Comparison of ENCODE assay signal across 10 cellular contexts in genomic region chr21:42746593-42747266, GRCh38.
A peak's percentile ranks its signal among the peaks of the same experiment; 100 is the strongest.
DNase-seq lines count a peak whose midpoint lies in the region; ATAC-seq, FAIRE-seq and TF ChIP-seq lines count a peak whose summit lies in the region.
"Had no signal": no experiment of that assay in that cellular context is flagged by ENCODE, and none has a peak within 500 bp of the region (broad histone marks: within the 10 kb centered on the region; RNA-seq: fewer than 3 reads in every experiment).

No MANE protein-coding gene starts in this region.

- peak overlapping the region; percentile 12 for H3K4me3 ChIP-seq in CD8-positive, alpha-beta T cell (ENCODE audit: low read depth, low read length)
- H3K4me3 ChIP-seq in coronary artery (peak overlapping the region; percentile 10), brain microvascular endothelial cell (ENCODE audit: low read depth, low read length) (no peak overlapping the region)
- H3K4me3 ChIP-seq: SJSA1 had no signal

- H3K9me3 Mint-ChIP-seq in CD8-positive, alpha-beta T cell, result no peaks in the 10 kb centered on the region

- H3K27ac ChIP-seq in CD8-positive, alpha-beta T cell (ENCODE audit: low read depth, low read length), result peak overlapping the region; percentile 63
- H3K27ac ChIP-seq in coronary artery, result peak overlapping the region in 1 of 2 donors; percentile 71
- H3K27ac ChIP-seq in brain microvascular endothelial cell, result no peak overlapping the region
- H3K27ac ChIP-seq: C4-2B, SJSA1 had no signal

- peak overlapping the region; percentile 97 for H3K27ac Mint-ChIP-seq in CD8-positive, alpha-beta T cell

- peaks cover 33% of the 10 kb centered on the region for H3K4me1 Mint-ChIP-seq in CD8-positive, alpha-beta T cell (ENCODE audit: low read depth)

- H3K36me3 ChIP-seq in CD8-positive, alpha-beta T cell (ENCODE audit: insufficient read depth, low read length), result no peaks in the 10 kb centered on the region
- H3K36me3 ChIP-seq in brain microvascular endothelial cell (replicated peaks), result no peaks in the 10 kb centered on the region
- H3K36me3 ChIP-seq: SJSA1 had no signal

- no peak for FAIRE-seq in urothelium cell line (lab: Jason Lieb, UNC)

- CTCF ChIA-PET in CD8-positive, alpha-beta T cell (lab: Charles Lee), result interaction anchor here (0.6 to 3.1 kb wide), 8 partner anchors 8 to 94 kb away, joined by 3 to 19 read pairs (median 4); no protein-coding TSS in a partner anchor

- H3K27me3 Mint-ChIP-seq in CD8-positive, alpha-beta T cell (ENCODE audit: low read depth), result no peaks in the 10 kb centered on the region

- H3K4me1 ChIP-seq in CD8-positive, alpha-beta T cell (ENCODE audit: insufficient read depth, low read length), result peaks cover 29% of the 10 kb centered on the region
- H3K4me1 ChIP-seq: SJSA1 had no signal

- H3K27me3 ChIP-seq in CD8-positive, alpha-beta T cell (ENCODE audit: insufficient read depth, low read length), result no peaks in the 10 kb centered on the region
- peaks cover 29% of the 10 kb centered on the region for H3K27me3 ChIP-seq in brain microvascular endothelial cell (replicated peaks)
- H3K27me3 ChIP-seq: SJSA1 had no signal

- peak overlapping the region; percentile 75 for H3K4me3 Mint-ChIP-seq in CD8-positive, alpha-beta T cell

- no peaks in the 10 kb centered on the region for H3K36me3 Mint-ChIP-seq in CD8-positive, alpha-beta T cell

- no peak for TF ChIP-seq CTCF in CD8-positive, alpha-beta T cell (IDR thresholded peaks at IDR 0.05)
- TF ChIP-seq CTCF in coronary artery (IDR thresholded peaks at IDR 0.05), result no peak
- TF ChIP-seq CTCF in brain microvascular endothelial cell (IDR thresholded peaks at IDR 0.05; ENCODE audit: low read depth, low read length, missing control alignments), result no peak

- intact Hi-C loops in CD8-positive, alpha-beta T cell (cut with DNase I, micrococcal nuclease), result loop anchor here (2.0 to 10.0 kb wide), 4 partner anchors 38 to 68 kb away; no protein-coding TSS in a partner anchor
- intact Hi-C loops in posterior vena cava (cut with DNase I), result no loop called here

- H3K9me3 ChIP-seq in CD8-positive, alpha-beta T cell (ENCODE audit: low read length), result no peaks in the 10 kb centered on the region
- H3K9me3 ChIP-seq: SJSA1 had no signal

- POLR2A ChIA-PET in CD8-positive, alpha-beta T cell (lab: Charles Lee), result interaction anchor here (0.8 to 4.3 kb wide), 11 partner anchors 9 to 92 kb away, joined by 3 to 47 read pairs (median 4); partner anchors contain the start of gene PDE9A

- ATAC-seq in CD8-positive, alpha-beta T cell, result peak; percentile 79
- no peak for ATAC-seq in HG03025 (IDR thresholded peaks at IDR 0.05; ENCODE audit: low FRiP score, unreplicated experiment)

- in situ Hi-C loops in brain microvascular endothelial cell (cut with HindIII; ENCODE audit: low pct_ligation_motif_present, low sequenced_read_pairs), result no loop called here

- peak; percentile 22 to 82 (median 61) for DNase-seq in CD8-positive, alpha-beta T cell
- DNase-seq in activated CD4-positive, alpha-beta T cell treated with anti-CD3 and anti-CD28 coated beads for 4 hours, result peak; percentile 16 to 28
- DNase-seq in coronary artery (ENCODE audit: low spot score) (no peak), posterior vena cava (ENCODE audit: low spot score) (peak; percentile 93), NCI-H226 (no peak), urothelium cell line (ENCODE audit: low spot score) (no peak), brain microvascular endothelial cell (no peak)

Comparison
In these comparisons a context has a peak if more than half of its experiments do, and no peak if none do; other contexts are left out.
1. DNase-seq: peak in CD8-positive, alpha-beta T cell (7 of 7), activated CD4-positive, alpha-beta T cell treated with anti-CD3 and anti-CD28 coated beads for 4 hours (2 of 2) and posterior vena cava (single experiment); none in coronary artery (single experiment), NCI-H226 (single experiment), urothelium cell line (single experiment) and brain microvascular endothelial cell (single experiment).
2. intact Hi-C loops: an anchor here in CD8-positive, alpha-beta T cell (2.0 to 10.0 kb wide); none called in posterior vena cava.